In genomic region chr12:7188557-7189397, GRCh38 we compare ENCODE assay signal across 8 cellular contexts. TPM values are rescaled to one million over a fixed set of nuclear protein-coding genes. Genes with fewer than 3 reads are reported as not detected.
DNase-seq lines count a peak whose midpoint lies in the region; ATAC-seq, FAIRE-seq and TF ChIP-seq lines count a peak whose summit lies in the region.

No MANE protein-coding gene starts in this region.

- H3K27ac ChIP-seq in astrocyte (ENCODE audit: low read depth, low read length): peak overlapping the region; percentile 93
- H3K27ac ChIP-seq in hepatocyte: peak overlapping the region; percentile 81
- peak overlapping the region; percentile 92 for H3K27ac ChIP-seq in rectal smooth muscle tissue (ENCODE audit: low read depth, low read length)
- peak overlapping the region; percentile 62 to 88 for H3K27ac ChIP-seq in aorta (ENCODE audit: low read depth in 1 of 2, low read length in 2 of 2)

- H3K27ac Mint-ChIP-seq in HFFc6 (peak overlapping the region; percentile 98), T-helper 17 cell (peak overlapping the region; percentile 92), astrocyte (ENCODE audit: unreplicated experiment) (peak overlapping the region; percentile 88)

- H2AFZ ChIP-seq in astrocyte (ENCODE audit: low read depth, low read length) (peak overlapping the region; percentile 98), hepatocyte (peak overlapping the region; percentile 95)

- 12% methylated on average over 21 of the region's 21 CpGs for WGBS in hepatocyte (ENCODE audit: low lambda C conversion rate, missing lambda C conversion rate)
- 2% methylated on average over 21 of the region's 21 CpGs for WGBS in aorta, 2 donors

- peaks cover 3% of the 10 kb centered on the region for H3K36me3 ChIP-seq in astrocyte (ENCODE audit: insufficient read depth, low read length)
- H3K36me3 ChIP-seq in hepatocyte (replicated peaks; ENCODE audit: insufficient read depth, low read depth): peaks cover 3% of the 10 kb centered on the region
- no peaks in the 10 kb centered on the region for H3K36me3 ChIP-seq in rectal smooth muscle tissue (ENCODE audit: control insufficient read depth, insufficient read depth, low read length)
- H3K36me3 ChIP-seq in aorta (ENCODE audit: control insufficient read depth in 1 of 2, insufficient read depth in 2 of 2, low read length in 1 of 2): no peaks in the 10 kb centered on the region

- H3K4me3 Mint-ChIP-seq in HFFc6 (peak overlapping the region; percentile 94), T-helper 17 cell (peak overlapping the region; percentile 98), astrocyte (ENCODE audit: unreplicated experiment) (peak overlapping the region; percentile 92)

- intact Hi-C loops in aorta (cut with DNase I): loop anchor here in 1 of 2 donors (1.0 kb wide), 1 partner anchor 46 kb away; no protein-coding TSS in a partner anchor

- H3K4me3 ChIP-seq in astrocyte (ENCODE audit: insufficient read depth, low read depth, low read length): peak overlapping the region; percentile 86
- peak overlapping the region; percentile 46 for H3K4me3 ChIP-seq in hepatocyte
- peak overlapping the region; percentile 95 for H3K4me3 ChIP-seq in rectal smooth muscle tissue (ENCODE audit: low read length)
- H3K4me3 ChIP-seq in aorta (ENCODE audit: low read length in 2 of 2): peak overlapping the region; percentile 90 to 92

- H3K4me1 ChIP-seq in astrocyte (ENCODE audit: insufficient read depth, low read length) (peaks cover 20% of the 10 kb centered on the region), hepatocyte (ENCODE audit: insufficient read depth) (peaks cover 13% of the 10 kb centered on the region), rectal smooth muscle tissue (ENCODE audit: control insufficient read depth, insufficient read depth, low read length) (peaks cover 7% of the 10 kb centered on the region), aorta (ENCODE audit: control insufficient read depth in 1 of 2, insufficient read depth in 2 of 2, low read length in 2 of 2) (no peaks in the 10 kb centered on the region)

- peak overlapping the region; percentile 100 for H3K4me2 ChIP-seq in astrocyte (ENCODE audit: low read length)
- H3K4me2 ChIP-seq in hepatocyte: peak overlapping the region; percentile 88

- FAIRE-seq in astrocyte (lab: Jason Lieb, UNC): no peak

- H3K27me3 Mint-ChIP-seq in HFFc6 (ENCODE audit: insufficient read depth) (peaks cover 2% of the 10 kb centered on the region), T-helper 17 cell (no peaks in the 10 kb centered on the region), astrocyte (ENCODE audit: low read depth, unreplicated experiment) (no peaks in the 10 kb centered on the region)

- peaks cover 20% of the 10 kb centered on the region for H3K36me3 Mint-ChIP-seq in HFFc6 (ENCODE audit: low read depth)
- H3K36me3 Mint-ChIP-seq in T-helper 17 cell (ENCODE audit: low read depth): peaks cover 4% of the 10 kb centered on the region
- peaks cover 9% of the 10 kb centered on the region for H3K36me3 Mint-ChIP-seq in astrocyte (ENCODE audit: low read depth, unreplicated experiment)

- DNase-seq in GM04504 (ENCODE audit: low read depth) (peak; percentile 40), HFFc6 (peak; percentile 73), NCI-H1048 (lab: John Stamatoyannopoulos, UW) (peak; percentile 1), T-helper 17 cell (peak; percentile 32 to 50 (median 41)), astrocyte (ENCODE audit: low read depth) (peak; percentile 75), hepatocyte (ENCODE audit: low spot score) (peak; percentile 84), aorta (peak; percentile 77 to 88)

- TF ChIP-seq CTCF in HFFc6 (IDR thresholded peaks at IDR 0.05) (peak; percentile 86), astrocyte (IDR thresholded peaks at IDR 0.05; ENCODE audit: insufficient read depth, low read depth, low read length) (peak; percentile 44), hepatocyte (IDR thresholded peaks at IDR 0.05; ENCODE audit: poor library complexity) (peak; percentile 68)

- H3K4me1 Mint-ChIP-seq in HFFc6 (ENCODE audit: low read depth) (peaks cover 35% of the 10 kb centered on the region), T-helper 17 cell (peaks cover 29% of the 10 kb centered on the region), astrocyte (ENCODE audit: low read depth, unreplicated experiment) (peaks cover 5% of the 10 kb centered on the region)

- ATAC-seq in T-helper 17 cell: peak; percentile 39
- peak; percentile 87 for ATAC-seq in aorta (ENCODE audit: low FRiP score)

- H3K9me3 Mint-ChIP-seq in HFFc6 (no peaks in the 10 kb centered on the region), astrocyte (ENCODE audit: unreplicated experiment) (peaks cover 4% of the 10 kb centered on the region)

- H3K9me2 ChIP-seq in hepatocyte (replicated peaks; ENCODE audit: insufficient read depth): no peaks in the 10 kb centered on the region

- no peaks in the 10 kb centered on the region for H3K27me3 ChIP-seq in astrocyte (ENCODE audit: insufficient read depth, low read length)
- no peaks in the 10 kb centered on the region for H3K27me3 ChIP-seq in hepatocyte
- H3K27me3 ChIP-seq in rectal smooth muscle tissue (ENCODE audit: control insufficient read depth, insufficient read depth, low read length): no peaks in the 10 kb centered on the region
- no peaks in the 10 kb centered on the region for H3K27me3 ChIP-seq in aorta (ENCODE audit: control insufficient read depth in 1 of 2, insufficient read depth in 2 of 2, low read length in 1 of 2)

- H3K79me2 ChIP-seq in astrocyte (ENCODE audit: insufficient read depth, low read length) (peaks cover 6% of the 10 kb centered on the region), hepatocyte (peaks cover 26% of the 10 kb centered on the region)

- H3K9me3 ChIP-seq in T-helper 17 cell (ENCODE audit: control insufficient read depth, low read length, poor library complexity, severe bottlenecking) (no peaks in the 10 kb centered on the region), astrocyte (ENCODE audit: insufficient read depth, low read depth, low read length) (no peaks in the 10 kb centered on the region), hepatocyte (ENCODE audit: low read depth) (no peaks in the 10 kb centered on the region), aorta (ENCODE audit: control insufficient read depth, low read length) (no peaks in the 10 kb centered on the region)

- no peaks in the 10 kb centered on the region for H4K20me1 ChIP-seq in astrocyte (ENCODE audit: insufficient read depth, low read length)
- no peaks in the 10 kb centered on the region for H4K20me1 ChIP-seq in hepatocyte (ENCODE audit: insufficient read depth, poor library complexity, severe bottlenecking)

- H3K9ac ChIP-seq in astrocyte (ENCODE audit: low read length): peak overlapping the region; percentile 96
- H3K9ac ChIP-seq in rectal smooth muscle tissue (ENCODE audit: low read length): peak overlapping the region; percentile 79

RNA-seq across cellular contexts. Expression of gene PEX5, which starts 0.7 kb away (rescaled TPM):
- total RNA-seq in HFFc6 (2021; fragmentation: NEBNext Ultra II Directional; extraction: Animal tissue kit (Norgen Biotek cat#: 25700)): 10 to 100 TPM; 19.8 to 24.4 (median 22.2) TPM
- total RNA-seq in T-helper 17 cell: 10 to 100 TPM; 13.1 to 14.6 TPM
- 21.5 and 22.5 TPM in 2 replicates for total RNA-seq in astrocyte
- 28.3 and 32.6 TPM in 2 replicates for total RNA-seq in hepatocyte
- 15.0 and 17.3 TPM in 2 replicates for polyA plus RNA-seq in hepatocyte
- total RNA-seq in aorta: 10 to 100 TPM; 37.9 to 45.6 TPM
- polyA plus RNA-seq in aorta: 10 to 100 TPM; 25.5 to 29.7 TPM

RNA-seq across cellular contexts. Expression of gene CLSTN3, which starts 58.6 kb away (rescaled TPM):
- total RNA-seq in HFFc6 (2021; fragmentation: NEBNext Ultra II Directional; extraction: Animal tissue kit (Norgen Biotek cat#: 25700)): 10 to 100 TPM; 10.4 to 15.5 (median 13.7) TPM
- total RNA-seq in T-helper 17 cell: 10 to 100 TPM; 45.8 to 62.6 TPM
- total RNA-seq in astrocyte: 26.7 and 29.6 TPM in 2 replicates
- 38.0 and 57.0 TPM in 2 replicates for total RNA-seq in hepatocyte
- 37.8 and 39.5 TPM in 2 replicates for polyA plus RNA-seq in hepatocyte
- total RNA-seq in aorta: 10 to 100 TPM; 34.2 to 77.2 TPM
- polyA plus RNA-seq in aorta: 10 to 100 TPM; 12.4 to 15.4 TPM

Comparison
In these comparisons a context has a peak if more than half of its experiments do, and no peak if none do; other contexts are left out.
1. Peak in every context shown above with its lines: DNase-seq, ATAC-seq, H3K4me3 ChIP-seq and H3K27ac ChIP-seq.
2. DNase-seq: peak in every context shown above with its lines; median percentile 84 in hepatocyte; 82 in aorta; 75 in astrocyte; 73 in HFFc6; 41 in T-helper 17 cell; 40 in GM04504; 1 in NCI-H1048.